Comparison of ENCODE assay signal across 9 cellular contexts in genomic region chr7:113404245-113404644, GRCh38.
DNase-seq lines count a peak whose midpoint lies in the region; FAIRE-seq and TF ChIP-seq lines count a peak whose summit lies in the region.
"Had no signal": no experiment of that assay in that cellular context is flagged by ENCODE, and none has a peak within 500 bp of the region (broad histone marks: within the 10 kb centered on the region; RNA-seq: fewer than 3 reads in every experiment).

No MANE protein-coding gene starts in this region.

- 67% methylated on average over 8 of the region's 8 CpGs for WGBS in esophagus muscularis mucosa
- 40% methylated on average over 6 of the region's 8 CpGs for WGBS in mesenchymal stem cell

- H3K4me1 Mint-ChIP-seq in astrocyte (ENCODE audit: low read depth, unreplicated experiment): peaks cover 6% of the 10 kb centered on the region

- H3K27me3 ChIP-seq in astrocyte (ENCODE audit: insufficient read depth, low read length): no peaks in the 10 kb centered on the region
- no peaks in the 10 kb centered on the region for H3K27me3 ChIP-seq in parathyroid adenoma (ENCODE audit: control insufficient read depth, insufficient read depth, low read length)
- no peaks in the 10 kb centered on the region for H3K27me3 ChIP-seq in esophagus muscularis mucosa
- no peaks in the 10 kb centered on the region for H3K27me3 ChIP-seq in mesenchymal stem cell (ENCODE audit: control insufficient read depth in 1 of 2, insufficient read depth in 1 of 2, low read length in 2 of 2)

- TF ChIP-seq POLR2A in esophagus muscularis mucosa (IDR thresholded peaks at IDR 0.05; ENCODE audit: low read depth): no peak

- no peak overlapping the region for H3K14ac ChIP-seq in mesenchymal stem cell (ENCODE audit: low read length in 2 of 2)

- H3K9me3 Mint-ChIP-seq in astrocyte (ENCODE audit: unreplicated experiment): no peaks in the 10 kb centered on the region

- no peaks in the 10 kb centered on the region for H3K79me1 ChIP-seq in mesenchymal stem cell (replicated peaks; ENCODE audit: low read length, poor library complexity, severe bottlenecking)

- H3K4me2 ChIP-seq in astrocyte (ENCODE audit: low read length): no peak overlapping the region
- no peak overlapping the region for H3K4me2 ChIP-seq in parathyroid adenoma (ENCODE audit: low read length)
- no peak overlapping the region for H3K4me2 ChIP-seq in mesenchymal stem cell (ENCODE audit: low read length, poor library complexity, severe bottlenecking)

- no peak overlapping the region for H4K91ac ChIP-seq in mesenchymal stem cell (ENCODE audit: low read length)

- no peaks in the 10 kb centered on the region for H3K36me3 ChIP-seq in astrocyte (ENCODE audit: insufficient read depth, low read length)
- no peaks in the 10 kb centered on the region for H3K36me3 ChIP-seq in parathyroid adenoma (ENCODE audit: control insufficient read depth, insufficient read depth, low read length)
- no peaks in the 10 kb centered on the region for H3K36me3 ChIP-seq in esophagus muscularis mucosa
- no peaks in the 10 kb centered on the region for H3K36me3 ChIP-seq in mesenchymal stem cell (ENCODE audit: control insufficient read depth in 1 of 2, insufficient read depth in 2 of 2, low read depth in 1 of 2, low read length in 2 of 2)

- H3K79me2 ChIP-seq in astrocyte (ENCODE audit: insufficient read depth, low read length): no peaks in the 10 kb centered on the region
- H3K79me2 ChIP-seq in parathyroid adenoma: no peaks in the 10 kb centered on the region

- peak overlapping the region; percentile 58 for H3K27ac Mint-ChIP-seq in astrocyte (ENCODE audit: unreplicated experiment)

- no peak overlapping the region for H2AK5ac ChIP-seq in mesenchymal stem cell (ENCODE audit: low read length, severe bottlenecking)

- TF ChIP-seq EP300 in esophagus muscularis mucosa (IDR thresholded peaks at IDR 0.05): no peak

- TF ChIP-seq CTCF in astrocyte (IDR thresholded peaks at IDR 0.05; ENCODE audit: insufficient read depth, low read depth, low read length) (no peak), parathyroid adenoma (IDR thresholded peaks at IDR 0.05) (peak; percentile 19), esophagus muscularis mucosa (IDR thresholded peaks at IDR 0.05) (no peak)

- DNase-seq in NCI-H1436 (lab: John Stamatoyannopoulos, UW) (peak; percentile 25), NCI-H1436 treated with DMSO at 0.1 percent for 48 hours (lab: John Stamatoyannopoulos, UW) (no peak), astrocyte (ENCODE audit: low read depth) (no peak), NCI-H187 (lab: John Stamatoyannopoulos, UW) (no peak), esophagus muscularis mucosa (ENCODE audit: extremely low spot score) (no peak), mesenchymal stem cell (no peak)
- DNase-seq in Jurkat, Clone E6-1 (ENCODE audit: low read depth, low spot score): peak; percentile 12
- DNase-seq: stimulated activated CD4-positive, alpha-beta T cell treated with anti-CD3 and anti-CD28 coated beads, Interleukin-15, amount 100 ng/mL, for 24 hours had no signal

- H2AFZ ChIP-seq in astrocyte (ENCODE audit: low read depth, low read length) (no peak overlapping the region), parathyroid adenoma (no peak overlapping the region), mesenchymal stem cell (ENCODE audit: low read depth, low read length) (no peak overlapping the region)

- no peaks in the 10 kb centered on the region for H3K36me3 Mint-ChIP-seq in astrocyte (ENCODE audit: low read depth, unreplicated experiment)

- H4K8ac ChIP-seq in mesenchymal stem cell (ENCODE audit: low read length): no peak overlapping the region

- no peaks in the 10 kb centered on the region for H4K20me1 ChIP-seq in astrocyte (ENCODE audit: insufficient read depth, low read length)

- FAIRE-seq in astrocyte (lab: Jason Lieb, UNC): no peak

- H3K27ac ChIP-seq in astrocyte (ENCODE audit: low read depth, low read length) (no peak overlapping the region), parathyroid adenoma (no peak overlapping the region), esophagus muscularis mucosa (replicated peaks in 1 of 4) (no peak overlapping the region), mesenchymal stem cell (ENCODE audit: low read length, poor library complexity, severe bottlenecking) (no peak overlapping the region)

- no peaks in the 10 kb centered on the region for H3K27me3 Mint-ChIP-seq in astrocyte (ENCODE audit: low read depth, unreplicated experiment)

- H2BK12ac ChIP-seq in mesenchymal stem cell (ENCODE audit: low read length in 2 of 2): no peak overlapping the region

- no peak overlapping the region for H3K4me3 Mint-ChIP-seq in astrocyte (ENCODE audit: unreplicated experiment)

- no peak overlapping the region for H2BK15ac ChIP-seq in mesenchymal stem cell (ENCODE audit: low read depth, poor library complexity, severe bottlenecking)

- no peaks in the 10 kb centered on the region for H3K4me1 ChIP-seq in astrocyte (ENCODE audit: insufficient read depth, low read length)
- peaks cover 12% of the 10 kb centered on the region for H3K4me1 ChIP-seq in parathyroid adenoma
- H3K4me1 ChIP-seq in esophagus muscularis mucosa: no peaks in the 10 kb centered on the region
- no peaks in the 10 kb centered on the region for H3K4me1 ChIP-seq in mesenchymal stem cell (ENCODE audit: control insufficient read depth, insufficient read depth, low read depth, low read length)

- H2BK5ac ChIP-seq in mesenchymal stem cell (ENCODE audit: low read depth, low read length, poor library complexity, severe bottlenecking): no peak overlapping the region

- intact Hi-C loops in esophagus muscularis mucosa (cut with DNase I): no loop called here

- no peak overlapping the region for H3K4me3 ChIP-seq in Jurkat, Clone E6-1 (ENCODE audit: low read length)
- H3K4me3 ChIP-seq in astrocyte (ENCODE audit: insufficient read depth, low read depth, low read length) (no peak overlapping the region), parathyroid adenoma (ENCODE audit: low read depth, low read length) (no peak overlapping the region), esophagus muscularis mucosa (no peak overlapping the region), mesenchymal stem cell (ENCODE audit: insufficient read depth in 1 of 2, low read depth in 1 of 2, low read length in 2 of 2) (no peak overlapping the region)

- no peak overlapping the region for H2BK120ac ChIP-seq in mesenchymal stem cell (ENCODE audit: low read depth, low read length)

- no peak overlapping the region for H3K9ac ChIP-seq in astrocyte (ENCODE audit: low read length)
- no peak overlapping the region for H3K9ac ChIP-seq in parathyroid adenoma
- no peak overlapping the region for H3K9ac ChIP-seq in mesenchymal stem cell (ENCODE audit: low read length)

- no peak overlapping the region for H3K18ac ChIP-seq in mesenchymal stem cell (ENCODE audit: low read depth in 1 of 2, low read length in 2 of 2)

- H3K9me3 ChIP-seq in astrocyte (ENCODE audit: insufficient read depth, low read depth, low read length) (no peaks in the 10 kb centered on the region), parathyroid adenoma (ENCODE audit: control insufficient read depth, low read length) (no peaks in the 10 kb centered on the region), esophagus muscularis mucosa (no peaks in the 10 kb centered on the region), mesenchymal stem cell (ENCODE audit: control insufficient read depth, low read length) (no peaks in the 10 kb centered on the region)

- H3K23ac ChIP-seq in mesenchymal stem cell (ENCODE audit: low read length in 2 of 2): no peak overlapping the region

- H3K4ac ChIP-seq in mesenchymal stem cell (ENCODE audit: low read depth in 1 of 2, low read length in 2 of 2): no peak overlapping the region

Comparison
In these comparisons a context has a peak if more than half of its experiments do, and no peak if none do; other contexts are left out.
1. DNase-seq: peak in NCI-H1436 (single experiment) and Jurkat, Clone E6-1 (single experiment); none in NCI-H1436 treated with DMSO at 0.1 percent for 48 hours (single experiment), astrocyte (single experiment), NCI-H187 (0 of 2), esophagus muscularis mucosa (single experiment) and mesenchymal stem cell (single experiment).